ENCODE assay signal across 1 cellular context in the genomic region with DNA sequence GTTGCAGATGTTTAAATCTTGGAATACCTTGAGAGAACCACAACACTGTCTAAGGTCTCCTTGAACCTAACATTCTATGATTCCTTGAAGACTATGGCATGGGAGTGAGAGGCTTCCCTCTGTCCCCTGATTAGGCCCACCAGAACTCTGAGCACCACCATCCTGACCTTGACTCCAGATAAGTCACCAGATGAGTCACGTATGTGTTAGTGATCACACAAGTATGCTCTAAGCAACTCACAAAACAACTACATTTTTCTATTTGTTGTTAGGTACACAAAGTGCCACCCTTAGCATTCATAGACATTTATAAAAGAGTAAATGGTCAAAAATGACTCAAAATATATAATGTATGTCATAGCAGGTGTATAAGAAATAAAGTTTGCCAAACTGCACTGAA.
TF ChIP-seq lines count a peak whose summit lies in the region.

No MANE protein-coding gene starts in this region.

TF ChIP-seq in HCT116, 20 proteins besides CTCF, POLR2A, EP300 and RAD21 (continued from another document):
- TF ChIP-seq YY1 (IDR thresholded peaks at IDR 0.05; ENCODE audit: extremely low read depth, insufficient replicate concordance, low read depth, low read length) (no peak), SP1 (IDR thresholded peaks at IDR 0.05; ENCODE audit: low read depth) (peak; percentile 39), JUND (IDR thresholded peaks at IDR 0.05) (peak; percentile 52)
- TF ChIP-seq, protein P1, sequence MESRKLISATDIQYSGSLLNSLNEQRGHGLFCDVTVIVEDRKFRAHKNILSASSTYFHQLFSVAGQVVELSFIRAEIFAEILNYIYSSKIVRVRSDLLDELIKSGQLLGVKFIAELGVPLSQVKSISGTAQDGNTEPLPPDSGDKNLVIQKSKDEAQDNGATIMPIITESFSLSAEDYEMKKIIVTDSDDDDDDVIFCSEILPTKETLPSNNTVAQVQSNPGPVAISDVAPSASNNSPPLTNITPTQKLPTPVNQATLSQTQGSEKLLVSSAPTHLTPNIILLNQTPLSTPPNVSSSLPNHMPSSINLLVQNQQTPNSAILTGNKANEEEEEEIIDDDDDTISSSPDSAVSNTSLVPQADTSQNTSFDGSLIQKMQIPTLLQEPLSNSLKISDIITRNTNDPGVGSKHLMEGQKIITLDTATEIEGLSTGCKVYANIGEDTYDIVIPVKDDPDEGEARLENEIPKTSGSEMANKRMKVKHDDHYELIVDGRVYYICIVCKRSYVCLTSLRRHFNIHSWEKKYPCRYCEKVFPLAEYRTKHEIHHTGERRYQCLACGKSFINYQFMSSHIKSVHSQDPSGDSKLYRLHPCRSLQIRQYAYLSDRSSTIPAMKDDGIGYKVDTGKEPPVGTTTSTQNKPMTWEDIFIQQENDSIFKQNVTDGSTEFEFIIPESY (IDR thresholded peaks at IDR 0.05; ENCODE audit: extremely low read depth, insufficient replicate concordance, low read length) = no peak
